In genomic region chr7:2143981-2144595, GRCh38 we compare ENCODE assay signal across 17 cellular contexts.
"Had no signal": no experiment of that assay in that cellular context is flagged by ENCODE, and none has a peak within 500 bp of the region (broad histone marks: within the 10 kb centered on the region; RNA-seq: fewer than 3 reads in every experiment).

No MANE protein-coding gene starts in this region.

- H3K4me3 ChIP-seq: gastroesophageal sphincter, prostate gland, thoracic aorta had no signal

- H3K27me3 Mint-ChIP-seq: brain; naive B cell; stimulated activated naive CD8-positive, alpha-beta T cell treated with anti-CD3 and anti-CD28 coated beads, Interleukin-15, Interleukin-2, amounts not matched to agents 100 ng/mL and 50 ng/mL, for 24 hours had no signal

- ATAC-seq: activated naive CD4-positive, alpha-beta T cell treated with anti-CD3 and anti-CD28 coated beads, Interleukin-2, amount 50 U/mL, for 72 hours; activated T-cell treated with anti-CD3 and anti-CD28 coated beads, Interleukin-2, amount 50 U/mL, for 4 hours; gastroesophageal sphincter had no signal

- H3K4me3 Mint-ChIP-seq: activated T-cell treated with anti-CD3 and anti-CD28 coated beads, Interleukin-2, amount 50 U/mL, for 4 hours; brain; naive B cell; stimulated activated naive CD8-positive, alpha-beta T cell treated with anti-CD3 and anti-CD28 coated beads, Interleukin-15, Interleukin-2, amounts not matched to agents 100 ng/mL and 50 ng/mL, for 24 hours had no signal

- H3K27me3 ChIP-seq: gastroesophageal sphincter had no signal

- H3K27ac ChIP-seq: epithelial cell of prostate, gastroesophageal sphincter, prostate gland, thoracic aorta had no signal

- H3K27ac Mint-ChIP-seq: stimulated activated naive CD8-positive, alpha-beta T cell treated with anti-CD3 and anti-CD28 coated beads, Interleukin-15, Interleukin-2, amounts not matched to agents 100 ng/mL and 50 ng/mL, for 24 hours had no signal

- H3K36me3 ChIP-seq: prostate gland had no signal

- H3K4me1 ChIP-seq: gastroesophageal sphincter, prostate gland had no signal

- H3K9me3 ChIP-seq: gastroesophageal sphincter, prostate gland, thoracic aorta had no signal

- H3K36me3 Mint-ChIP-seq: activated naive CD4-positive, alpha-beta T cell treated with anti-CD3 and anti-CD28 coated beads, Interleukin-2, amount 50 U/mL, for 72 hours; naive B cell had no signal

- H3K9me3 Mint-ChIP-seq: activated naive CD4-positive, alpha-beta T cell treated with anti-CD3 and anti-CD28 coated beads, Interleukin-2, amount 50 U/mL, for 72 hours; activated T-cell treated with anti-CD3 and anti-CD28 coated beads, Interleukin-2, amount 50 U/mL, for 4 hours; brain; naive B cell; stimulated activated naive CD8-positive, alpha-beta T cell treated with anti-CD3 and anti-CD28 coated beads, Interleukin-15, Interleukin-2, amounts not matched to agents 100 ng/mL and 50 ng/mL, for 24 hours had no signal

- DNase-seq: activated CD4-positive, alpha-beta T cell treated with anti-CD3 and anti-CD28 coated beads for 1 hour; activated CD4-positive, alpha-beta T cell treated with anti-CD3 and anti-CD28 coated beads, Interleukin-2, amount 50 U/mL, for 48 hours; activated effector memory CD4-positive, alpha-beta T cell treated with anti-CD3 and anti-CD28 coated beads, Interleukin-2, amount 50 U/mL, for 16 hours; activated T-cell treated with anti-CD3 and anti-CD28 coated beads, Interleukin-2, amount 50 U/mL, for 4 hours; amygdala; effector memory CD4-positive, alpha-beta T cell; naive B cell; stimulated activated CD4-positive, alpha-beta T cell treated with anti-CD3 and anti-CD28 coated beads, Interleukin-12 subunit alpha, Interleukin-12 subunit beta, amount 100 ng/mL, for 4 hours; stimulated activated CD8-positive, alpha-beta memory T cell treated with anti-CD3 and anti-CD28 coated beads, Interleukin-4, amount 100 ng/mL, for 48 hours; T1000 had no signal
